Comparison of ENCODE assay signal across 7 cellular contexts in the genomic region with DNA sequence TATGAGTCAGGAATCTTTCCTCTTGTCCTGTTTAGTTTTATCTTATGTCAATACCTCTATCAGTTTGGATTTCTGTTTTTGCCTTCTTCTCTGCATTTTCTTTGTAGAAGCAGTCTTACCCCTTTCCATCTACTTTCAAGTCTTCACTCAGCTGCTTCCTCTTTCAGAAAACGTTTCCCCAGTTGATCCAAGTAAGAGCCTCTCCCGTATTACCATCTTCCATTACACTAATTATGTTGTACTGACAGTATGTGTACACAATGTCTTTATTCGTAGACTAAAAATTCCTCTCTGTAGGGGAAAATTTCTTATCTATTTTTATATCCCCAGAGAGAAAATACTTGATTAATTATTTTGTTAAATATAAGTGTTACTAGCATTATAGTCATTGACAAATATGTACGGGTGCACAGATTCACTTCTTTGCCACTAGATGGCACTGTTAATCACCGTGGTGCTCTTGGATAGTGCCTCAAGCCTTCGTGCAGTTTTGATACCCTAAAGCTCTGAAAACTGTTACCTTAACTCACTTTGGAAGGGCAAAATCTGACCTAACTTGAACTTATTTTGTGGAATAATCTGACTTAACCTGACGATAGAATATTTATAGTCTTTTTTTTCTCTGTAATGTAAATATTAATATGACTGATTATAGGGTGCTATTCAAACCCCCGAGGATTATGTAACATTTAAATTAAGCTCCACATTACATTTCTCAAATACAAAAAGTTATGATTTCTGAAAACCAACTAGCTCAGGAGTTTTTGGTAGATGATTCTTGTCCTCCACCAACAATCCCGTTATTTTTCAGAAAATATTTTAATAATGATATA.
DNase-seq lines count a peak whose midpoint lies in the region; ATAC-seq and TF ChIP-seq lines count a peak whose summit lies in the region.

No MANE protein-coding gene starts in this region.

- DNase-seq in DMS53 (lab: John Stamatoyannopoulos, UW) (peak; percentile 61), NCI-H2107 (lab: John Stamatoyannopoulos, UW) (peak; percentile 60), amniotic epithelial cell (ENCODE audit: low read depth) (peak; percentile 40), right atrium auricular region (ENCODE audit: low spot score) (no peak), skeletal muscle cell (ENCODE audit: low read depth) (peak; percentile 16)

- H3K4me3 ChIP-seq in right atrium auricular region (no peak overlapping the region), skeletal muscle cell (ENCODE audit: low read depth, low read length) (no peak overlapping the region)

- no peaks in the 10 kb centered on the region for H3K27me3 ChIP-seq in right atrium auricular region

- no peak overlapping the region for H3K27ac ChIP-seq in right atrium auricular region

- H3K4me1 ChIP-seq in right atrium auricular region, result no peaks in the 10 kb centered on the region

- no peaks in the 10 kb centered on the region for H3K9me3 ChIP-seq in right atrium auricular region

- no peaks in the 10 kb centered on the region for H3K36me3 ChIP-seq in right atrium auricular region

- ATAC-seq in GM18873 (IDR thresholded peaks at IDR 0.05; ENCODE audit: low FRiP score, unreplicated experiment) (peak; percentile 97), HG02981 (IDR thresholded peaks at IDR 0.05; ENCODE audit: unreplicated experiment) (peak; percentile 98)

- TF ChIP-seq CTCF in right atrium auricular region (IDR thresholded peaks at IDR 0.05), result peak; percentile 78 to 91
